1 cellular context compared by ENCODE assay signal in the genomic region with DNA sequence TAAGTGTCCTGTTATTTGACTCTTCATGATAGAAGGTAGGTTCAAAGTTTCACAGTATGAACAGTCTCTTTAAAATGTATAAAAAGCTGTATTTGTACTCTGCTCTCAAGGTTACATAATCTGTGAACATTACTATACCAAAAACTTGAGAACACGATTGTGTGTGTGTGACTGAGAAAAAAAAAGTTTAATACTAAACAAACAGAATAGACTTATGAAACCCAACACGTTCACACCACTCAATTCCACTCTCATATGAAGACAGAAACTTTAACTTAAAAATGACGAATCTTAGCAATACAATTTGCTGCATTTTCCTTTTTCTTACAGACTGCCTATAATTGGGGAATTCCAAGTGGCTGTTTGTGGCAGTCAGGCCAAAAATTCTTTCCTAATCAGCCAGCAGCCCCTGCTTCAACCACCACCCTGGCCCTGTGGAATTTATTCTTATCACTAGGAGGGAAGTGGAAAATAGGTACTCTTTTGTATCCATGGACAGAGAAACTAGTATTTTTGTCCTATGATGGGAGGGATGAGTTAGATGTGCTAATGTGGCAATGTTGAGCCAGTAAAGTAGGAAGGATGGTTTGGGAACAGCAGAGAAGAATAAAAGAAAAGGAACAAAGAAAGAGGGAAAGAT.
TF ChIP-seq lines count a peak whose summit lies in the region.

No MANE protein-coding gene starts in this region.

TF ChIP-seq in HEK293, 187 proteins besides CTCF, POLR2A, EP300 and RAD21 (continued from another document):
- TF ChIP-seq REST (tag by site-specific recombination; IDR thresholded peaks at IDR 0.05) (no peak), ZNF114 (tag by site-specific recombination; IDR thresholded peaks at IDR 0.05) (no peak), PATZ1 (tag by site-specific recombination; IDR thresholded peaks at IDR 0.05) (no peak), ZNF354C (tag by site-specific recombination; IDR thresholded peaks at IDR 0.05; ENCODE audit: borderline replicate concordance, low read depth) (no peak), ZBTB17 (tag by site-specific recombination; IDR thresholded peaks at IDR 0.05) (peak; percentile 72), ZNF600 (tag by site-specific recombination; IDR thresholded peaks at IDR 0.05) (no peak), ZNF112 (tag by site-specific recombination; IDR thresholded peaks at IDR 0.05) (no peak), BCL6B (tag by site-specific recombination; IDR thresholded peaks at IDR 0.05) (no peak), ZNF18 (tag by site-specific recombination; IDR thresholded peaks at IDR 0.05) (peak; percentile 79), ZNF510 (tag by site-specific recombination; IDR thresholded peaks at IDR 0.05; ENCODE audit: insufficient replicate concordance) (no peak), ZFP3 (tag by site-specific recombination; IDR thresholded peaks at IDR 0.05; ENCODE audit: low read depth) (no peak), ZNF366 (tag by site-specific recombination; conservative IDR thresholded peaks at IDR 0.05) (peak; percentile 44; the same call in 1 of the 2 replicates), ZBTB49 (tag by site-specific recombination; IDR thresholded peaks at IDR 0.05; ENCODE audit: low read depth) (no peak), ZNF664 (tag by site-specific recombination; IDR thresholded peaks at IDR 0.05) (no peak), ZNF416 (tag by site-specific recombination; IDR thresholded peaks at IDR 0.05) (no peak), ZFP37 (tag by site-specific recombination; IDR thresholded peaks at IDR 0.05) (no peak), OSR2 (tag by site-specific recombination; IDR thresholded peaks at IDR 0.05) (no peak), ZXDB (tag by site-specific recombination; IDR thresholded peaks at IDR 0.05) (0 out of 2 replicates have a peak, but pooled peaks have one; percentile 33), MEIS1 (CRISPR knock-in tag; IDR thresholded peaks at IDR 0.05; ENCODE audit: borderline replicate concordance) (no peak)
- TF ChIP-seq, protein P1, sequence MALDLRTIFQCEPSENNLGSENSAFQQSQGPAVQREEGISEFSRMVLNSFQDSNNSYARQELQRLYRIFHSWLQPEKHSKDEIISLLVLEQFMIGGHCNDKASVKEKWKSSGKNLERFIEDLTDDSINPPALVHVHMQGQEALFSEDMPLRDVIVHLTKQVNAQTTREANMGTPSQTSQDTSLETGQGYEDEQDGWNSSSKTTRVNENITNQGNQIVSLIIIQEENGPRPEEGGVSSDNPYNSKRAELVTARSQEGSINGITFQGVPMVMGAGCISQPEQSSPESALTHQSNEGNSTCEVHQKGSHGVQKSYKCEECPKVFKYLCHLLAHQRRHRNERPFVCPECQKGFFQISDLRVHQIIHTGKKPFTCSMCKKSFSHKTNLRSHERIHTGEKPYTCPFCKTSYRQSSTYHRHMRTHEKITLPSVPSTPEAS (tag by site-specific recombination; IDR thresholded peaks at IDR 0.05): no peak
- TF ChIP-seq, protein P2, sequence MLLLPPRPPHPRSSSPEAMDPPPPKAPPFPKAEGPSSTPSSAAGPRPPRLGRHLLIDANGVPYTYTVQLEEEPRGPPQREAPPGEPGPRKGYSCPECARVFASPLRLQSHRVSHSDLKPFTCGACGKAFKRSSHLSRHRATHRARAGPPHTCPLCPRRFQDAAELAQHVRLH (tag by site-specific recombination; IDR thresholded peaks at IDR 0.05): no peak
